In the genomic region with DNA sequence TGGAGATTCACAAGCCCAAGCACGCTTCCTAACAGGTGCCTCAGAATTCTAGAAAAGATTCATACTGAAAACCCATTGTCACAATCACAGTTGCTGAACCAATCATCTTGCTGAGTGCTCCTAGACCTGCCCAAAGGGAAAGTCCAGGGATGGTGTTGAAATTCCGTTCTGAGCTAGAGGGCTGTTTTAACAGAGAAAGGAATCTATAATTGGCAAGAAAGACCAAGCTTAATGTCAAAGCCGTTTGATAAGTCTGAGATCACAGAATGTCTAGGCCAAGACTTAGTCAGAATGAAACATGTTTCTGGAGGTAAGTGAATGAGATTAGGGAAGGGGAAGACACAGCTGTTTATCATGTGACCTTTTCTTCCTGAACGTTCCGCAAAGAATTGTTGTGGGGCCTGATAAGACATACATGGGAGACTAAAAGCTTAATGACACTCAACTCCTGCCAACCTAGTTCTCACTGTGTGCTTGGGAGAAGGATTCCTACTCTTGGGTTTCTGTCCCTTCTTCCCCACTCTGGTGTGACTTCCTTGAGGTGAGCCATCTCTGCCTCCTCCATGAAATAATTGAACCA, we compare ENCODE assay signal across 2 cellular contexts.
TF ChIP-seq lines count a peak whose summit lies in the region.

No MANE protein-coding gene starts in this region.

TF ChIP-seq in HepG2, 621 proteins besides CTCF, POLR2A, EP300 and RAD21:
- no peak for TF ChIP-seq PAX8 (CRISPR knock-in tag; IDR thresholded peaks at IDR 0.05; ENCODE audit: borderline replicate concordance)
- TF ChIP-seq NRL (CRISPR knock-in tag; IDR thresholded peaks at IDR 0.05; ENCODE audit: borderline replicate concordance) = no peak
- TF ChIP-seq, protein P1, sequence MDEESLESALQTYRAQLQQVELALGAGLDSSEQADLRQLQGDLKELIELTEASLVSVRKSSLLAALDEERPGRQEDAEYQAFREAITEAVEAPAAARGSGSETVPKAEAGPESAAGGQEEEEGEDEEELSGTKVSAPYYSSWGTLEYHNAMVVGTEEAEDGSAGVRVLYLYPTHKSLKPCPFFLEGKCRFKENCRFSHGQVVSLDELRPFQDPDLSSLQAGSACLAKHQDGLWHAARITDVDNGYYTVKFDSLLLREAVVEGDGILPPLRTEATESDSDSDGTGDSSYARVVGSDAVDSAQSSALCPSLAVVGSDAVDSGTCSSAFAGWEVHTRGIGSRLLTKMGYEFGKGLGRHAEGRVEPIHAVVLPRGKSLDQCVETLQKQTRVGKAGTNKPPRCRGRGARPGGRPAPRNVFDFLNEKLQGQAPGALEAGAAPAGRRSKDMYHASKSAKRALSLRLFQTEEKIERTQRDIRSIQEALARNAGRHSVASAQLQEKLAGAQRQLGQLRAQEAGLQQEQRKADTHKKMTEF (CRISPR knock-in tag; IDR thresholded peaks at IDR 0.05) = no peak
- TF ChIP-seq, protein P2, sequence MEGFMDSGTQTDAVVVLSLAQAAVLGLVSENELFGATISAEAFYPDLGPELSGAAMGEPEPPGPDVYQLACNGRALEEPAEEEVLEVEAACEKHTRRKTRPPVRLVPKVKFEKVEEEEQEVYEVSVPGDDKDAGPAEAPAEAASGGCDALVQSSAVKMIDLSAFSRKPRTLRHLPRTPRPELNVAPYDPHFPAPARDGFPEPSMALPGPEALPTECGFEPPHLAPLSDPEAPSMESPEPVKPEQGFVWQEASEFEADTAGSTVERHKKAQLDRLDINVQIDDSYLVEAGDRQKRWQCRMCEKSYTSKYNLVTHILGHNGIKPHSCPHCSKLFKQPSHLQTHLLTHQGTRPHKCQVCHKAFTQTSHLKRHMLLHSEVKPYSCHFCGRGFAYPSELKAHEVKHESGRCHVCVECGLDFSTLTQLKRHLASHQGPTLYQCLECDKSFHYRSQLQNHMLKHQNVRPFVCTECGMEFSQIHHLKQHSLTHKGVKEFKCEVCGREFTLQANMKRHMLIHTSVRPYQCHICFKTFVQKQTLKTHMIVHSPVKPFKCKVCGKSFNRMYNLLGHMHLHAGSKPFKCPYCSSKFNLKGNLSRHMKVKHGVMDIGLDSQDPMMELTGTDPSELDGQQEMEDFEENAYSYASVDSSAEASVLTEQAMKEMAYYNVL (CRISPR knock-in tag; IDR thresholded peaks at IDR 0.05; ENCODE audit: borderline replicate concordance) = no peak
- no peak for TF ChIP-seq ZNF598 (CRISPR knock-in tag; IDR thresholded peaks at IDR 0.05; ENCODE audit: borderline replicate concordance)
- no peak for TF ChIP-seq MED13 (CRISPR knock-in tag; IDR thresholded peaks at IDR 0.05)
- TF ChIP-seq, protein P3, sequence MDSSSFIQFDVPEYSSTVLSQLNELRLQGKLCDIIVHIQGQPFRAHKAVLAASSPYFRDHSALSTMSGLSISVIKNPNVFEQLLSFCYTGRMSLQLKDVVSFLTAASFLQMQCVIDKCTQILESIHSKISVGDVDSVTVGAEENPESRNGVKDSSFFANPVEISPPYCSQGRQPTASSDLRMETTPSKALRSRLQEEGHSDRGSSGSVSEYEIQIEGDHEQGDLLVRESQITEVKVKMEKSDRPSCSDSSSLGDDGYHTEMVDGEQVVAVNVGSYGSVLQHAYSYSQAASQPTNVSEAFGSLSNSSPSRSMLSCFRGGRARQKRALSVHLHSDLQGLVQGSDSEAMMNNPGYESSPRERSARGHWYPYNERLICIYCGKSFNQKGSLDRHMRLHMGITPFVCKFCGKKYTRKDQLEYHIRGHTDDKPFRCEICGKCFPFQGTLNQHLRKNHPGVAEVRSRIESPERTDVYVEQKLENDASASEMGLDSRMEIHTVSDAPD (CRISPR knock-in tag; IDR thresholded peaks at IDR 0.05) = no peak
- no peak for TF ChIP-seq ZNF547 (CRISPR knock-in tag; IDR thresholded peaks at IDR 0.05)

TF ChIP-seq in WTC11, 78 proteins besides CTCF, POLR2A, EP300 and RAD21:
- TF ChIP-seq ESRRA (CRISPR knock-in tag; IDR thresholded peaks at IDR 0.05; ENCODE audit: borderline replicate concordance) = no peak
- no peak for TF ChIP-seq SP1 (CRISPR knock-in tag; conservative IDR thresholded peaks at IDR 0.05)
- no peak for TF ChIP-seq TCF7 (CRISPR knock-in tag; IDR thresholded peaks at IDR 0.05; ENCODE audit: low read depth)
- TF ChIP-seq ZNF423 (CRISPR knock-in tag; IDR thresholded peaks at IDR 0.05) = no peak
- TF ChIP-seq, protein P4, sequence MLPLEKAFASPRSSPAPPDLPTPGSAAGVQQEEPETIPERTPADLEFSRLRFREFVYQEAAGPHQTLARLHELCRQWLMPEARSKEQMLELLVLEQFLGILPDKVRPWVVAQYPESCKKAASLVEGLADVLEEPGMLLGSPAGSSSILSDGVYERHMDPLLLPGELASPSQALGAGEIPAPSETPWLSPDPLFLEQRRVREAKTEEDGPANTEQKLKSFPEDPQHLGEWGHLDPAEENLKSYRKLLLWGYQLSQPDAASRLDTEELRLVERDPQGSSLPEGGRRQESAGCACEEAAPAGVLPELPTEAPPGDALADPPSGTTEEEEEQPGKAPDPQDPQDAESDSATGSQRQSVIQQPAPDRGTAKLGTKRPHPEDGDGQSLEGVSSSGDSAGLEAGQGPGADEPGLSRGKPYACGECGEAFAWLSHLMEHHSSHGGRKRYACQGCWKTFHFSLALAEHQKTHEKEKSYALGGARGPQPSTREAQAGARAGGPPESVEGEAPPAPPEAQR (CRISPR knock-in tag; IDR thresholded peaks at IDR 0.05) = no peak
- TF ChIP-seq ELF4 (CRISPR knock-in tag; IDR thresholded peaks at IDR 0.05; ENCODE audit: low read depth) = no peak
- no peak for TF ChIP-seq NFYB (CRISPR knock-in tag; conservative IDR thresholded peaks at IDR 0.05; ENCODE audit: low read depth)
